ENCODE assay signal across 21 cellular contexts in the genomic region with DNA sequence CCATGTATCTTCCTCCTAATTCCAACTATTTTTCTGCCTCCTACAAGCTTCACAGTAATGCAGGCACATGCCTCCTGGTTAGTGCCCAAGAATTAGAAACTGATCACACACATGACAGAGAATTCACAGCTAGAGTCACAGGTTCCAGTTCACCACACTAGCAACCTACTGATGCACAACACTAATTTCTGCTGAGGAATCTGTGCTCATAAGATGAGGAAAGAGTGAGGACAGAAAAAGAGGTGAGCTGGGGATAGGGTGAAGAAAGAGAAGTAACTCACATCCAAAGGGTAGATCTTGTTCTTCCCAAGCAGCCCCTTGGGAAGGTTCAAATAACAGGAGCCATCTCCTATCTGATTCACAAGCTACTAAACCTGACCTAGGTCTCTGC.
DNase-seq lines count a peak whose midpoint lies in the region; ATAC-seq, FAIRE-seq and TF ChIP-seq lines count a peak whose summit lies in the region.
"Had no signal": no experiment of that assay in that cellular context is flagged by ENCODE, and none has a peak within 500 bp of the region (broad histone marks: within the 10 kb centered on the region; RNA-seq: fewer than 3 reads in every experiment).

No MANE protein-coding gene starts in this region.

- no peak overlapping the region for H3K4me3 ChIP-seq in GM12878
- H3K4me3 ChIP-seq: left lung, sigmoid colon, transverse colon had no signal

- peak overlapping the region; percentile 11 for H3K27ac Mint-ChIP-seq in CD4-positive, alpha-beta T cell
- peak overlapping the region in 2 of 3 experiments; percentile 18 to 46 for H3K27ac Mint-ChIP-seq in nephron
- H3K27ac Mint-ChIP-seq: activated B cell treated with CpG ODN at 0.5 μM for 24 hours; stimulated activated naive CD8-positive, alpha-beta T cell treated with anti-CD3 and anti-CD28 coated beads, Interleukin-15, Interleukin-2, amounts not matched to agents 100 ng/mL and 50 ng/mL, for 24 hours had no signal

- BruUV-seq in GM12878 (replicated peaks; lab: Mats Ljungman, UMichigan) = no TSS peak

- H2AFZ ChIP-seq in GM12878 (ENCODE audit: control insufficient read depth, low read depth, low read length) = no peak overlapping the region

- no peaks in the 10 kb centered on the region for H3K9me3 Mint-ChIP-seq in CD4-positive, alpha-beta T cell
- H3K9me3 Mint-ChIP-seq in nephron = no peaks in the 10 kb centered on the region
- H3K9me3 Mint-ChIP-seq: activated B cell treated with CpG ODN at 0.5 μM for 24 hours; stimulated activated naive CD8-positive, alpha-beta T cell treated with anti-CD3 and anti-CD28 coated beads, Interleukin-15, Interleukin-2, amounts not matched to agents 100 ng/mL and 50 ng/mL, for 24 hours had no signal

- H3K9me3 ChIP-seq in CD4-positive, alpha-beta T cell (ENCODE audit: control insufficient read depth, low read length) = no peaks in the 10 kb centered on the region
- no peaks in the 10 kb centered on the region for H3K9me3 ChIP-seq in GM12878 (replicated peaks; ENCODE audit: control insufficient read depth, insufficient read depth, low read length)
- H3K9me3 ChIP-seq: left lung, sigmoid colon, transverse colon had no signal

- no peaks in the 10 kb centered on the region for H3K27me3 ChIP-seq in CD4-positive, alpha-beta T cell (ENCODE audit: control insufficient read depth, insufficient read depth, low read length)
- H3K27me3 ChIP-seq in GM12878 (replicated peaks in 1 of 2; ENCODE audit: control insufficient read depth in 2 of 2, insufficient read depth in 2 of 2, low read length in 1 of 2) = no peaks in the 10 kb centered on the region
- H3K27me3 ChIP-seq: left lung, sigmoid colon, transverse colon had no signal

- TF ChIP-seq POLR2A in GM12878 (IDR thresholded peaks at IDR 0.05; ENCODE audit: low read depth, low read length) = no peak

- peaks cover 55% of the 10 kb centered on the region for H3K79me2 ChIP-seq in GM12878 (ENCODE audit: control insufficient read depth, insufficient read depth, low read length)

- no peak for DNase-seq in CD4-positive, alpha-beta T cell
- no peak for DNase-seq in GM12878 (ENCODE audit: low read depth, low spot score)
- no peak for DNase-seq in A172 (ENCODE audit: low spot score)
- no peak for DNase-seq in cerebellar nuclear complex (lab: John Stamatoyannopoulos, UW)
- DNase-seq: activated B cell treated with CpG ODN at 0.5 μM for 24 hours, AML-193, amniotic stem cell, COR-L47, EL, erythroblast, foreskin melanocyte, left lung, NCI-H1694, NCI-H226, sigmoid colon, transverse colon had no signal

- H3K27me3 Mint-ChIP-seq in CD4-positive, alpha-beta T cell = no peaks in the 10 kb centered on the region
- no peaks in the 10 kb centered on the region for H3K27me3 Mint-ChIP-seq in nephron (ENCODE audit: low read depth)
- H3K27me3 Mint-ChIP-seq: activated B cell treated with CpG ODN at 0.5 μM for 24 hours; stimulated activated naive CD8-positive, alpha-beta T cell treated with anti-CD3 and anti-CD28 coated beads, Interleukin-15, Interleukin-2, amounts not matched to agents 100 ng/mL and 50 ng/mL, for 24 hours had no signal

- H3K36me3 Mint-ChIP-seq in CD4-positive, alpha-beta T cell (ENCODE audit: low read depth) = peaks cover 87% of the 10 kb centered on the region
- H3K36me3 Mint-ChIP-seq in nephron (ENCODE audit: low read depth) = peaks cover 62% of the 10 kb centered on the region

- H3K4me2 ChIP-seq in GM12878 (ENCODE audit: control insufficient read depth, insufficient read depth) = no peak overlapping the region

- TF ChIP-seq CTCF in CD4-positive, alpha-beta T cell (IDR thresholded peaks at IDR 0.05) = no peak
- TF ChIP-seq CTCF in GM12878 (IDR thresholded peaks at IDR 0.05 in 2 of 3, conservative IDR thresholded peaks at IDR 0.05 in 1 of 3; ENCODE audit: control insufficient read depth in 2 of 3, extremely low read depth in 1 of 3, insufficient read depth in 1 of 3, low read depth in 3 of 3, low read length in 3 of 3) = no peak
- TF ChIP-seq CTCF in nephron (IDR thresholded peaks at IDR 0.05; ENCODE audit: unreplicated experiment in 3 of 3) = no peak

- in situ Hi-C loops in GM12878 (cut with MboI) = no loop called here

- no peak overlapping the region for H3K4me3 Mint-ChIP-seq in CD4-positive, alpha-beta T cell
- no peak overlapping the region for H3K4me3 Mint-ChIP-seq in nephron
- H3K4me3 Mint-ChIP-seq: activated B cell treated with CpG ODN at 0.5 μM for 24 hours; stimulated activated naive CD8-positive, alpha-beta T cell treated with anti-CD3 and anti-CD28 coated beads, Interleukin-15, Interleukin-2, amounts not matched to agents 100 ng/mL and 50 ng/mL, for 24 hours had no signal

- H3K27ac ChIP-seq in CD4-positive, alpha-beta T cell (ENCODE audit: low read depth, low read length) = no peak overlapping the region
- H3K27ac ChIP-seq in GM12878 (ENCODE audit: control insufficient read depth, insufficient read depth) = no peak overlapping the region
- H3K27ac ChIP-seq: left lung, sigmoid colon, transverse colon had no signal

- SMC1A ChIA-PET in GM12878 (lab: Charles Lee; ENCODE audit: uncharacterized antibody, unreplicated experiment) = interaction anchor here (0.9 to 2.7 kb wide), 11 partner anchors 8 to 48 kb away, joined by 3 to 10 read pairs (median 4); no protein-coding TSS in a partner anchor

- POLR2A ChIA-PET in CD4-positive, alpha-beta T cell (lab: Charles Lee) = no interaction called here
- POLR2A ChIA-PET in GM12878 (lab: Charles Lee) = interaction anchor here (0.7 to 2.2 kb wide), 3 partner anchors 20 to 23 kb away, joined by 4 to 5 read pairs (median 4); no protein-coding TSS in a partner anchor

- no peak for FAIRE-seq in GM12878 (lab: Jason Lieb, UNC)

- peaks cover 13% of the 10 kb centered on the region; the same call in 1 of the 2 replicates for H3K4me1 ChIP-seq in GM12878 (ENCODE audit: control insufficient read depth, insufficient read depth, low read length)

- no peak for TF ChIP-seq RAD21 in GM12878 (IDR thresholded peaks at IDR 0.05; ENCODE audit: insufficient read depth, low read depth, low read length)

- RAD21 ChIA-PET in GM12878 (lab: Charles Lee; ENCODE audit: unreplicated experiment) = interaction anchor here (0.7 to 1.7 kb wide), 5 partner anchors 9 to 61 kb away, joined by 3 read pairs; no protein-coding TSS in a partner anchor

- intact Hi-C loops in CD4-positive, alpha-beta T cell (cut with DNase I, micrococcal nuclease) = no loop called here
- intact Hi-C loops in GM12878 (cut with micrococcal nuclease; ENCODE audit: unreplicated experiment) = no loop called here

- CTCF ChIA-PET in CD4-positive, alpha-beta T cell (lab: Charles Lee) = interaction anchor here (1.3 kb wide), 1 partner anchor 18 kb away, joined by 3 read pairs; no protein-coding TSS in a partner anchor
- CTCF ChIA-PET in GM12878 (lab: Yijun Ruan, JAX) = interaction anchor here (1.0 to 1.3 kb wide), 4 partner anchors 12 to 202 kb away, joined by 3 to 4 read pairs (median 4); no protein-coding TSS in a partner anchor

- H3K4me1 Mint-ChIP-seq in CD4-positive, alpha-beta T cell (ENCODE audit: low read depth) = peaks cover 53% of the 10 kb centered on the region
- H3K4me1 Mint-ChIP-seq in nephron = peaks cover 46% of the 10 kb centered on the region

- TF ChIP-seq EP300 in GM12878 (IDR thresholded peaks at IDR 0.05; ENCODE audit: borderline replicate concordance in 1 of 2, control insufficient read depth in 1 of 2, low read depth in 2 of 2, low read length in 2 of 2) = no peak

- no peak for ATAC-seq in CD4-positive, alpha-beta T cell (ENCODE audit: poor library complexity)
- peak; percentile 47 for ATAC-seq in GM18867 (IDR thresholded peaks at IDR 0.05; ENCODE audit: unreplicated experiment)
- ATAC-seq in GM12878 = peak; percentile 41; the same call in 1 of the 3 replicates
- ATAC-seq in HG03469 (IDR thresholded peaks at IDR 0.05; ENCODE audit: unreplicated experiment) = no peak
- ATAC-seq in GM18519 (IDR thresholded peaks at IDR 0.05; ENCODE audit: low FRiP score, unreplicated experiment) = no peak
- ATAC-seq: left lung had no signal

- no peak overlapping the region for H3K9ac ChIP-seq in GM12878 (ENCODE audit: control insufficient read depth, insufficient read depth, low read length)

- H4K20me1 ChIP-seq in GM12878 (ENCODE audit: control insufficient read depth, insufficient read depth) = no peaks in the 10 kb centered on the region

- H3K36me3 ChIP-seq in GM12878 (ENCODE audit: control insufficient read depth in 2 of 2, insufficient read depth in 2 of 2, low read length in 1 of 2) = peaks cover 7 to 35% of the 10 kb centered on the region in 2 experiments

TF ChIP-seq in GM12878, 131 proteins besides CTCF, POLR2A, EP300 and RAD21:
- TF ChIP-seq BHLHE40 (IDR thresholded peaks at IDR 0.05; ENCODE audit: borderline replicate concordance in 1 of 2, low read depth in 2 of 2, low read length in 1 of 2) (peak in 1 of 2 experiments; percentile 32; a peak in 1 of 4 replicates), GATAD2B (conservative IDR thresholded peaks at IDR 0.05; ENCODE audit: low read depth) (no peak)
- TF ChIP-seq, protein P1, sequence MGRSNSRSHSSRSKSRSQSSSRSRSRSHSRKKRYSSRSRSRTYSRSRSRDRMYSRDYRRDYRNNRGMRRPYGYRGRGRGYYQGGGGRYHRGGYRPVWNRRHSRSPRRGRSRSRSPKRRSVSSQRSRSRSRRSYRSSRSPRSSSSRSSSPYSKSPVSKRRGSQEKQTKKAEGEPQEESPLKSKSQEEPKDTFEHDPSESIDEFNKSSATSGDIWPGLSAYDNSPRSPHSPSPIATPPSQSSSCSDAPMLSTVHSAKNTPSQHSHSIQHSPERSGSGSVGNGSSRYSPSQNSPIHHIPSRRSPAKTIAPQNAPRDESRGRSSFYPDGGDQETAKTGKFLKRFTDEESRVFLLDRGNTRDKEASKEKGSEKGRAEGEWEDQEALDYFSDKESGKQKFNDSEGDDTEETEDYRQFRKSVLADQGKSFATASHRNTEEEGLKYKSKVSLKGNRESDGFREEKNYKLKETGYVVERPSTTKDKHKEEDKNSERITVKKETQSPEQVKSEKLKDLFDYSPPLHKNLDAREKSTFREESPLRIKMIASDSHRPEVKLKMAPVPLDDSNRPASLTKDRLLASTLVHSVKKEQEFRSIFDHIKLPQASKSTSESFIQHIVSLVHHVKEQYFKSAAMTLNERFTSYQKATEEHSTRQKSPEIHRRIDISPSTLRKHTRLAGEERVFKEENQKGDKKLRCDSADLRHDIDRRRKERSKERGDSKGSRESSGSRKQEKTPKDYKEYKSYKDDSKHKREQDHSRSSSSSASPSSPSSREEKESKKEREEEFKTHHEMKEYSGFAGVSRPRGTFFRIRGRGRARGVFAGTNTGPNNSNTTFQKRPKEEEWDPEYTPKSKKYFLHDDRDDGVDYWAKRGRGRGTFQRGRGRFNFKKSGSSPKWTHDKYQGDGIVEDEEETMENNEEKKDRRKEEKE (IDR thresholded peaks at IDR 0.05) = no peak

Comparison
In these comparisons a context has a peak if more than half of its experiments do, and no peak if none do; other contexts are left out.
1. ATAC-seq: peak in GM18867 (single experiment) and GM12878 (single experiment); none in CD4-positive, alpha-beta T cell (single experiment), HG03469 (single experiment) and GM18519 (single experiment).